16 cellular contexts compared by ENCODE assay signal in the genomic region with DNA sequence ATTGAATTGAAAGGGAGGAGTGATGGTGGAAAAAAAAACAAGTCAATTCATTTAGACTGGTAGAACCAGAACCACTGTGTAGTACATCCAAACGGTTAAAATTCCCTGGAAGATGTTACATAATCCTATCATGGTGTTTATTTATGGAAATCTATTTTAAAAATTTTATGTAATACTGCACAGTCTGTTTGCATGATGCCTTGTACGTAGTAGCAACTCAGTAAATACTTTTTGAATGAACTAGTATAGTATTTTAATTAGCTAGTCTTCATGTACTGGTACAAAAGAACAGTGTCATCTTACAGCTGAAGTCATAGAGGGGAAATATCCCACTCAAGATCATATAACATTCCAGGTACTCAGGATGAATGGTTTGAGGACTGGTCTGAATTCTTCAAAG. TPM values are rescaled to one million over a fixed set of nuclear protein-coding genes. Genes with fewer than 3 reads are reported as not detected.
DNase-seq lines count a peak whose midpoint lies in the region; ATAC-seq and TF ChIP-seq lines count a peak whose summit lies in the region.
"Had no signal": no experiment of that assay in that cellular context is flagged by ENCODE, and none has a peak within 500 bp of the region (broad histone marks: within the 10 kb centered on the region; RNA-seq: fewer than 3 reads in every experiment).

No MANE protein-coding gene starts in this region.

- H3K4me1 ChIP-seq in naive thymus-derived CD4-positive, alpha-beta T cell (ENCODE audit: control insufficient read depth in 2 of 2, insufficient read depth in 2 of 2, low read length in 2 of 2), result peaks cover 6 to 8% of the 10 kb centered on the region in 2 donors
- peaks cover 7% of the 10 kb centered on the region for H3K4me1 ChIP-seq in osteoblast (ENCODE audit: insufficient read depth, low read length)

- POLR2A ChIA-PET in activated B cell treated with CpG ODN at 0.5 μM for 24 hours (lab: Charles Lee), result interaction anchor here (0.6 to 3.2 kb wide), 17 partner anchors 10 to 92 kb away, joined by 3 to 68 read pairs (median 13); partner anchors contain the start of genes IER5, MR1 and STX6
- POLR2A ChIA-PET in naive thymus-derived CD4-positive, alpha-beta T cell (lab: Charles Lee), result interaction anchor here (0.5 to 2.3 kb wide), 2 partner anchors 28 to 92 kb away, joined by 3 to 11 read pairs; partner anchors contain the start of gene MR1

- H3K36me3 Mint-ChIP-seq in CD14-positive monocyte (peaks cover 30 to 34% of the 10 kb centered on the region in 2 donors), activated B cell treated with CpG ODN at 0.5 μM for 24 hours (ENCODE audit: low read depth) (peaks cover 30% of the 10 kb centered on the region)
- peaks cover 17 to 37% (median 35%) of the 10 kb centered on the region in 5 donors for H3K36me3 Mint-ChIP-seq in naive thymus-derived CD4-positive, alpha-beta T cell

- no peak overlapping the region for H3K4me3 ChIP-seq in naive thymus-derived CD4-positive, alpha-beta T cell (ENCODE audit: low read length)
- H3K4me3 ChIP-seq in osteoblast (ENCODE audit: insufficient read depth, low read length), result no peak overlapping the region
- H3K4me3 ChIP-seq: left ventricle myocardium inferior, MG63, mucosa of descending colon had no signal

- H2AFZ ChIP-seq in osteoblast (ENCODE audit: low read length), result no peak overlapping the region

- DNase-seq in CD14-positive monocyte (ENCODE audit: low spot score) (no peak), EH (ENCODE audit: low read depth) (peak; percentile 39), activated B cell treated with CpG ODN at 0.5 μM for 24 hours (no peak), osteoblast (ENCODE audit: insufficient read length, low spot score, missing footprints) (no peak), NCI-H510A treated with DMSO at 0.1 percent for 48 hours (lab: John Stamatoyannopoulos, UW) (no peak)
- DNase-seq in naive thymus-derived CD4-positive, alpha-beta T cell, result no peak
- DNase-seq: GF-D8, MG63, NCI-H1694, NCI-H345 had no signal

- peaks cover 4 to 11% (median 9%) of the 10 kb centered on the region in 7 donors for H3K9me3 Mint-ChIP-seq in CD14-positive monocyte
- peaks cover 10% of the 10 kb centered on the region for H3K9me3 Mint-ChIP-seq in activated B cell treated with CpG ODN at 0.5 μM for 24 hours
- H3K9me3 Mint-ChIP-seq in naive thymus-derived CD4-positive, alpha-beta T cell, result peaks cover 3 to 28% (median 12%) of the 10 kb centered on the region in 11 donors

- ATAC-seq in activated B cell treated with CpG ODN at 0.5 μM for 24 hours (ENCODE audit: low read depth), result no peak
- no peak for ATAC-seq in naive thymus-derived CD4-positive, alpha-beta T cell
- no peak for ATAC-seq in GM19035 (IDR thresholded peaks at IDR 0.05; ENCODE audit: unreplicated experiment)
- no peak for ATAC-seq in HG02588 (IDR thresholded peaks at IDR 0.05; ENCODE audit: unreplicated experiment)

- H4K20me1 ChIP-seq in osteoblast (ENCODE audit: insufficient read depth, low read length), result no peaks in the 10 kb centered on the region

- H3K27me3 ChIP-seq in naive thymus-derived CD4-positive, alpha-beta T cell (ENCODE audit: control insufficient read depth in 2 of 2, insufficient read depth in 2 of 2, low read length in 2 of 2), result no peaks in the 10 kb centered on the region
- no peaks in the 10 kb centered on the region for H3K27me3 ChIP-seq in osteoblast (ENCODE audit: insufficient read depth, low read length)
- H3K27me3 ChIP-seq: heart right ventricle, MG63, tibial nerve had no signal

- CTCF ChIA-PET in activated B cell treated with CpG ODN at 0.5 μM for 24 hours (lab: Charles Lee), result interaction anchor here (1.4 to 4.1 kb wide), 7 partner anchors 22 to 104 kb away, joined by 3 to 20 read pairs (median 5); no protein-coding TSS in a partner anchor
- CTCF ChIA-PET in naive thymus-derived CD4-positive, alpha-beta T cell (lab: Charles Lee), result interaction anchor here (0.7 kb wide), 1 partner anchor 81 kb away, joined by 3 read pairs; no protein-coding TSS in a partner anchor

- H3K4me2 ChIP-seq in osteoblast (ENCODE audit: insufficient read depth, low read length), result no peak overlapping the region

- peaks cover 0 to 15% (median 0%) of the 10 kb centered on the region in 3 experiments for H3K36me3 ChIP-seq in naive thymus-derived CD4-positive, alpha-beta T cell (ENCODE audit: control insufficient read depth in 2 of 3, insufficient read depth in 3 of 3, low read length in 3 of 3)
- H3K36me3 ChIP-seq in osteoblast (ENCODE audit: insufficient read depth, low read length), result no peaks in the 10 kb centered on the region
- H3K36me3 ChIP-seq: left ventricle myocardium inferior, MG63 had no signal

- peak overlapping the region; percentile 79 to 95 for H3K4me3 Mint-ChIP-seq in CD14-positive monocyte
- H3K4me3 Mint-ChIP-seq in activated B cell treated with CpG ODN at 0.5 μM for 24 hours, result no peak overlapping the region
- H3K4me3 Mint-ChIP-seq in naive thymus-derived CD4-positive, alpha-beta T cell, result peak overlapping the region in 6 of 10 donors; percentile 50 to 81 (median 72)

- peaks cover 0 to 13% (median 0%) of the 10 kb centered on the region in 3 experiments for H3K9me3 ChIP-seq in naive thymus-derived CD4-positive, alpha-beta T cell (ENCODE audit: control insufficient read depth in 2 of 3, low read length in 3 of 3)
- H3K9me3 ChIP-seq in osteoblast (ENCODE audit: low read depth, low read length), result no peaks in the 10 kb centered on the region
- H3K9me3 ChIP-seq: mucosa of descending colon had no signal

- no peak overlapping the region for H3K27ac ChIP-seq in naive thymus-derived CD4-positive, alpha-beta T cell (ENCODE audit: low read depth, low read length)
- H3K27ac ChIP-seq in osteoblast (ENCODE audit: low read depth, low read length), result no peak overlapping the region
- H3K27ac ChIP-seq: tibial nerve had no signal

- intact Hi-C loops in CD14-positive monocyte (cut with micrococcal nuclease), result no loop called here
- intact Hi-C loops in activated B cell treated with CpG ODN at 0.5 μM for 24 hours (cut with micrococcal nuclease), result no loop called here
- intact Hi-C loops in naive thymus-derived CD4-positive, alpha-beta T cell (cut with micrococcal nuclease), result no loop called here

- H3K27ac Mint-ChIP-seq in CD14-positive monocyte (peak overlapping the region; percentile 97 to 100 (median 99)), activated B cell treated with CpG ODN at 0.5 μM for 24 hours (peak overlapping the region; percentile 92)
- H3K27ac Mint-ChIP-seq in naive thymus-derived CD4-positive, alpha-beta T cell, result peak overlapping the region in 5 of 9 donors; percentile 6 to 93 (median 87)

- H3K79me2 ChIP-seq in osteoblast (ENCODE audit: insufficient read depth, low read length), result no peaks in the 10 kb centered on the region

- H3K4me1 Mint-ChIP-seq in CD14-positive monocyte, result peaks cover 48% of the 10 kb centered on the region
- peaks cover 34% of the 10 kb centered on the region for H3K4me1 Mint-ChIP-seq in activated B cell treated with CpG ODN at 0.5 μM for 24 hours
- peaks cover 14 to 28% (median 22%) of the 10 kb centered on the region in 7 donors for H3K4me1 Mint-ChIP-seq in naive thymus-derived CD4-positive, alpha-beta T cell

- H3K27me3 Mint-ChIP-seq in CD14-positive monocyte (ENCODE audit: low read depth in 3 of 3) (peaks cover 0 to 2% (median 0%) of the 10 kb centered on the region in 3 donors), activated B cell treated with CpG ODN at 0.5 μM for 24 hours (no peaks in the 10 kb centered on the region)
- H3K27me3 Mint-ChIP-seq in naive thymus-derived CD4-positive, alpha-beta T cell, result no peaks in the 10 kb centered on the region

- TF ChIP-seq CTCF in CD14-positive monocyte (IDR thresholded peaks at IDR 0.05) (no peak), activated B cell treated with CpG ODN at 0.5 μM for 24 hours (IDR thresholded peaks at IDR 0.05) (no peak), osteoblast (IDR thresholded peaks at IDR 0.05; ENCODE audit: extremely low read depth, low read depth, low read length) (no peak)

RNA-seq across cellular contexts. Expression of gene IER5, which starts 27.0 kb away (rescaled TPM):
- polyA plus RNA-seq in CD14-positive monocyte, result 10 to 100 TPM; 13.7 to 29.0 TPM
- 155 and 156 TPM in 2 replicates for total RNA-seq in activated B cell treated with CpG ODN at 0.5 μM for 24 hours
- total RNA-seq in naive thymus-derived CD4-positive, alpha-beta T cell, result 10 to 100 TPM; 12.7 to 86.9 (median 46.0) TPM
- 1 to 10 TPM; 2.1 to 2.6 TPM for polyA plus RNA-seq in naive thymus-derived CD4-positive, alpha-beta T cell
- total RNA-seq in osteoblast, result 16.2 and 17.4 TPM in 2 replicates

RNA-seq across cellular contexts. Expression of gene MR1, which starts 27.7 kb away (rescaled TPM):
- polyA plus RNA-seq in CD14-positive monocyte, result 10 to 100 TPM; 40.9 to 46.9 TPM
- total RNA-seq in activated B cell treated with CpG ODN at 0.5 μM for 24 hours (24.3 and 24.8 TPM in 2 replicates), osteoblast (29.3 and 33.0 TPM in 2 replicates)
- total RNA-seq in naive thymus-derived CD4-positive, alpha-beta T cell, result 10 to 100 TPM; 19.8 to 35.8 (median 29.7) TPM
- 10 to 100 TPM; 29.8 to 39.2 TPM for polyA plus RNA-seq in naive thymus-derived CD4-positive, alpha-beta T cell

RNA-seq across cellular contexts. Expression of gene STX6, which starts 38.8 kb away (rescaled TPM):
- polyA plus RNA-seq in CD14-positive monocyte, result 10 to 100 TPM; 10.5 to 14.4 TPM
- total RNA-seq in activated B cell treated with CpG ODN at 0.5 μM for 24 hours (20.3 and 22.8 TPM in 2 replicates), osteoblast (27.1 and 32.2 TPM in 2 replicates)
- 10 to 100 TPM in 4 of 5 experiments, 1 to 10 TPM in 1; 9.8 to 24.6 (median 21.2) TPM for total RNA-seq in naive thymus-derived CD4-positive, alpha-beta T cell
- 10 to 100 TPM in 1 of 2 donors, 1 to 10 TPM in 1; 7.2 to 11.5 TPM for polyA plus RNA-seq in naive thymus-derived CD4-positive, alpha-beta T cell
